Comparison of ENCODE assay signal across 16 cellular contexts in genomic region chr4:113125418-113125817, GRCh38.
A peak's percentile ranks its signal among the peaks of the same experiment; 100 is the strongest.
DNase-seq lines count a peak whose midpoint lies in the region; ATAC-seq, FAIRE-seq and TF ChIP-seq lines count a peak whose summit lies in the region.
"Had no signal": no experiment of that assay in that cellular context is flagged by ENCODE, and none has a peak within 500 bp of the region (broad histone marks: within the 10 kb centered on the region; RNA-seq: fewer than 3 reads in every experiment).

No MANE protein-coding gene starts in this region.

- H3K4me2 ChIP-seq in SK-N-SH: no peak overlapping the region
- H3K4me2 ChIP-seq: BLaER1 treated with 17β-estradiol and CSF1 and Interleukin-3, amounts not matched to agents 10 nM and 100 nM; GM23338 had no signal

- POLR2A ChIA-PET in SK-N-SH (lab: Yijun Ruan, JAX): no interaction called here

- CTCF ChIA-PET in SK-N-SH (lab: Yijun Ruan, JAX): interaction anchor here (0.6 to 1.2 kb wide), 3 partner anchors 16 to 54 kb away, joined by 3 read pairs; no protein-coding TSS in a partner anchor

- no peaks in the 10 kb centered on the region; a peak in 2 of 4 replicates for H3K4me1 ChIP-seq in SK-N-SH (ENCODE audit: control insufficient read depth in 1 of 2, insufficient read depth in 2 of 2, low read depth in 1 of 2, low read length in 1 of 2)
- H3K4me1 ChIP-seq: BLaER1 treated with 17β-estradiol and CSF1 and Interleukin-3, amounts not matched to agents 10 nM and 100 nM had no signal

- no peak for TF ChIP-seq EP300 in SK-N-SH (IDR thresholded peaks at IDR 0.05; ENCODE audit: borderline replicate concordance in 1 of 2, low read depth in 1 of 2, low read length in 1 of 2)

- no peaks in the 10 kb centered on the region for H3F3A ChIP-seq in SK-N-SH (replicated peaks; ENCODE audit: insufficient read depth)

- no peaks in the 10 kb centered on the region for H3K27me3 ChIP-seq in SK-N-SH (ENCODE audit: insufficient read depth)
- H3K27me3 ChIP-seq: BLaER1 treated with 17β-estradiol and CSF1 and Interleukin-3, amounts not matched to agents 10 nM and 100 nM had no signal

- no peaks in the 10 kb centered on the region; the same call in 1 of the 2 replicates for H3K9me2 ChIP-seq in SK-N-SH

- TF ChIP-seq RAD21 in SK-N-SH (IDR thresholded peaks at IDR 0.05; ENCODE audit: low read length): no peak

- H2AFZ ChIP-seq in SK-N-SH (ENCODE audit: low read depth): no peak overlapping the region
- H2AFZ ChIP-seq: GM23338 had no signal

- H3K9ac ChIP-seq in SK-N-SH: no peak overlapping the region
- H3K9ac ChIP-seq: BLaER1 treated with 17β-estradiol and CSF1 and Interleukin-3, amounts not matched to agents 10 nM and 100 nM had no signal

- no peaks in the 10 kb centered on the region for H3K36me3 ChIP-seq in SK-N-SH (replicated peaks in 1 of 2; ENCODE audit: control insufficient read depth in 1 of 2, insufficient read depth in 2 of 2, low read length in 1 of 2)
- H3K36me3 ChIP-seq: BLaER1 treated with 17β-estradiol and CSF1 and Interleukin-3, amounts not matched to agents 10 nM and 100 nM had no signal

- TF ChIP-seq CTCF in SK-N-SH (IDR thresholded peaks at IDR 0.05): no peak

- WGBS in SK-N-SH (ENCODE audit: low lambda C conversion rate): 89% methylated on average over 1 of the region's 1 CpG

- ATAC-seq in SK-N-SH treated with all-trans-retinoic acid at 6 μM for 48 hours: no peak
- ATAC-seq: CD8-positive, alpha-beta T cell; GM23338; HCT116 had no signal

- no peaks in the 10 kb centered on the region for H3K79me2 ChIP-seq in SK-N-SH (ENCODE audit: insufficient read depth)

- DNase-seq in SK-N-SH (no peak), NCI-H526 treated with DMSO at 0.1 percent for 48 hours (lab: John Stamatoyannopoulos, UW) (peak; percentile 58), inferior parietal cortex (ENCODE audit: extremely low spot score) (no peak)
- DNase-seq in NK-92 treated with Interleukin-12 subunit alpha and Interleukin-12 subunit beta, amount 100 ng/mL, for 24 hours (lab: John Stamatoyannopoulos, UW): no peak
- no peak for DNase-seq in stimulated activated CD4-positive, alpha-beta T cell treated with anti-CD3 and anti-CD28 coated beads, Interleukin-2, amount 100 ng/mL, for 48 hours
- DNase-seq: 8988T; Calu3; CD8-positive, alpha-beta T cell; DMS79 treated with DMSO at 0.1 percent for 48 hours; GF-D8 had no signal

- no peak overlapping the region for H3K27ac ChIP-seq in SK-N-SH (ENCODE audit: low read depth in 2 of 2, low read length in 1 of 2)
- H3K27ac ChIP-seq: BLaER1 treated with 17β-estradiol and CSF1 and Interleukin-3, amounts not matched to agents 10 nM and 100 nM had no signal

- no peaks in the 10 kb centered on the region for H3K9me3 ChIP-seq in SK-N-SH
- H3K9me3 ChIP-seq: BLaER1 treated with 17β-estradiol and CSF1 and Interleukin-3, amounts not matched to agents 10 nM and 100 nM had no signal

- H3K4me3 ChIP-seq in SK-N-SH (ENCODE audit: low read depth in 2 of 2, low read length in 1 of 2): no peak overlapping the region
- H3K4me3 ChIP-seq: BLaER1 treated with 17β-estradiol and CSF1 and Interleukin-3, amounts not matched to agents 10 nM and 100 nM; GM23338 had no signal

- FAIRE-seq in endometrium (lab: Jason Lieb, UNC): peak; percentile 83
- FAIRE-seq: H54 had no signal

- no peaks in the 10 kb centered on the region for H4K20me1 ChIP-seq in SK-N-SH (ENCODE audit: insufficient read depth)
- H4K20me1 ChIP-seq: BLaER1 treated with 17β-estradiol and CSF1 and Interleukin-3, amounts not matched to agents 10 nM and 100 nM had no signal

TF ChIP-seq in SK-N-SH treated with all-trans-retinoic acid at 6 μM for 48 hours, 23 proteins besides CTCF, POLR2A, EP300 and RAD21 (continues in another document):
- TF ChIP-seq TOX (CRISPR knock-in tag; IDR thresholded peaks at IDR 0.05; ENCODE audit: borderline replicate concordance) (no peak), PPARA (CRISPR knock-in tag; IDR thresholded peaks at IDR 0.05; ENCODE audit: borderline replicate concordance) (no peak), GLIS3 (CRISPR knock-in tag; IDR thresholded peaks at IDR 0.05) (no peak), ZC3H10 (CRISPR knock-in tag; IDR thresholded peaks at IDR 0.05) (no peak)
- TF ChIP-seq, protein P1, sequence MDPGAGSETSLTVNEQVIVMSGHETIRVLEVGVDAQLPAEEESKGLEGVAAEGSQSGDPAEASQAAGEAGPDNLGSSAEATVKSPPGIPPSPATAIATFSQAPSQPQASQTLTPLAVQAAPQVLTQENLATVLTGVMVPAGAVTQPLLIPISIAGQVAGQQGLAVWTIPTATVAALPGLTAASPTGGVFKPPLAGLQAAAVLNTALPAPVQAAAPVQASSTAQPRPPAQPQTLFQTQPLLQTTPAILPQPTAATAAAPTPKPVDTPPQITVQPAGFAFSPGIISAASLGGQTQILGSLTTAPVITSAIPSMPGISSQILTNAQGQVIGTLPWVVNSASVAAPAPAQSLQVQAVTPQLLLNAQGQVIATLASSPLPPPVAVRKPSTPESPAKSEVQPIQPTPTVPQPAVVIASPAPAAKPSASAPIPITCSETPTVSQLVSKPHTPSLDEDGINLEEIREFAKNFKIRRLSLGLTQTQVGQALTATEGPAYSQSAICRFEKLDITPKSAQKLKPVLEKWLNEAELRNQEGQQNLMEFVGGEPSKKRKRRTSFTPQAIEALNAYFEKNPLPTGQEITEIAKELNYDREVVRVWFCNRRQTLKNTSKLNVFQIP (CRISPR knock-in tag; IDR thresholded peaks at IDR 0.05; ENCODE audit: borderline replicate concordance, low read depth): no peak
- TF ChIP-seq, protein P2, sequence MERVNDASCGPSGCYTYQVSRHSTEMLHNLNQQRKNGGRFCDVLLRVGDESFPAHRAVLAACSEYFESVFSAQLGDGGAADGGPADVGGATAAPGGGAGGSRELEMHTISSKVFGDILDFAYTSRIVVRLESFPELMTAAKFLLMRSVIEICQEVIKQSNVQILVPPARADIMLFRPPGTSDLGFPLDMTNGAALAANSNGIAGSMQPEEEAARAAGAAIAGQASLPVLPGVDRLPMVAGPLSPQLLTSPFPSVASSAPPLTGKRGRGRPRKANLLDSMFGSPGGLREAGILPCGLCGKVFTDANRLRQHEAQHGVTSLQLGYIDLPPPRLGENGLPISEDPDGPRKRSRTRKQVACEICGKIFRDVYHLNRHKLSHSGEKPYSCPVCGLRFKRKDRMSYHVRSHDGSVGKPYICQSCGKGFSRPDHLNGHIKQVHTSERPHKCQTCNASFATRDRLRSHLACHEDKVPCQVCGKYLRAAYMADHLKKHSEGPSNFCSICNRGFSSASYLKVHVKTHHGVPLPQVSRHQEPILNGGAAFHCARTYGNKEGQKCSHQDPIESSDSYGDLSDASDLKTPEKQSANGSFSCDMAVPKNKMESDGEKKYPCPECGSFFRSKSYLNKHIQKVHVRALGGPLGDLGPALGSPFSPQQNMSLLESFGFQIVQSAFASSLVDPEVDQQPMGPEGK (CRISPR knock-in tag; IDR thresholded peaks at IDR 0.05; ENCODE audit: borderline replicate concordance): no peak

TF ChIP-seq in SK-N-SH, 30 proteins besides CTCF, POLR2A, EP300 and RAD21 (continues in another document):
- TF ChIP-seq FOXJ3 (CRISPR knock-in tag; IDR thresholded peaks at IDR 0.05): no peak
- no peak for TF ChIP-seq RXRA (IDR thresholded peaks at IDR 0.05; ENCODE audit: borderline replicate concordance, low read depth)
- TF ChIP-seq PBX3 (IDR thresholded peaks at IDR 0.05): no peak
- no peak for TF ChIP-seq YY1 (IDR thresholded peaks at IDR 0.05; ENCODE audit: low read depth)
- TF ChIP-seq USF1 (IDR thresholded peaks at IDR 0.05; ENCODE audit: borderline replicate concordance, low read depth): no peak
- TF ChIP-seq POLR2AphosphoS5 (IDR thresholded peaks at IDR 0.05; ENCODE audit: low read depth, low read length): no peak
- no peak for TF ChIP-seq NRF1 (IDR thresholded peaks at IDR 0.05; ENCODE audit: low read depth, low read length)
- TF ChIP-seq USF2 (IDR thresholded peaks at IDR 0.05; ENCODE audit: borderline replicate concordance, low read depth, low read length): no peak
- TF ChIP-seq, protein P3, sequence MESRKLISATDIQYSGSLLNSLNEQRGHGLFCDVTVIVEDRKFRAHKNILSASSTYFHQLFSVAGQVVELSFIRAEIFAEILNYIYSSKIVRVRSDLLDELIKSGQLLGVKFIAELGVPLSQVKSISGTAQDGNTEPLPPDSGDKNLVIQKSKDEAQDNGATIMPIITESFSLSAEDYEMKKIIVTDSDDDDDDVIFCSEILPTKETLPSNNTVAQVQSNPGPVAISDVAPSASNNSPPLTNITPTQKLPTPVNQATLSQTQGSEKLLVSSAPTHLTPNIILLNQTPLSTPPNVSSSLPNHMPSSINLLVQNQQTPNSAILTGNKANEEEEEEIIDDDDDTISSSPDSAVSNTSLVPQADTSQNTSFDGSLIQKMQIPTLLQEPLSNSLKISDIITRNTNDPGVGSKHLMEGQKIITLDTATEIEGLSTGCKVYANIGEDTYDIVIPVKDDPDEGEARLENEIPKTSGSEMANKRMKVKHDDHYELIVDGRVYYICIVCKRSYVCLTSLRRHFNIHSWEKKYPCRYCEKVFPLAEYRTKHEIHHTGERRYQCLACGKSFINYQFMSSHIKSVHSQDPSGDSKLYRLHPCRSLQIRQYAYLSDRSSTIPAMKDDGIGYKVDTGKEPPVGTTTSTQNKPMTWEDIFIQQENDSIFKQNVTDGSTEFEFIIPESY (IDR thresholded peaks at IDR 0.05; ENCODE audit: borderline replicate concordance, low read depth): no peak
- TF ChIP-seq GABPA (IDR thresholded peaks at IDR 0.05; ENCODE audit: low read depth): no peak
